21 cellular contexts compared by ENCODE assay signal in the genomic region with DNA sequence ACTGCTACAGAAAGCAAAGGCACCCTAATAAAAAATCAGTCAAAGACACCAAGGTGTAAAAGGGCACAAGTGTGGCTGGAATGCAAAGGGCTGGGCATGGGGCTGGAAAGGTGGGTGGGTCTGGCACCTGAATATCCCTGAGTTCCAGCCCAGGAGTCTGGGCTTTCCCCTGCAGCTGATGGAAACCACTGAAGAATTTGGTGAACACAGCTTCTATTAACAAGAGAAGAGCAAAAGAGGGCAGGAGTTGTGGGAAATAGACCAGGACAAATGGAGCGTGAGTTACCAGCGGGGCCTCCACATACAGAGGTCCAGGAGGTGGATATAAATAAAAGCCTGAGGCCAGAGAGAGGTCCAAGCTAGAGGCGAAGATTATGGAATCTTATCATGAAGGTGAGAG.
"Had no signal": no experiment of that assay in that cellular context is flagged by ENCODE, and none has a peak within 500 bp of the region (broad histone marks: within the 10 kb centered on the region; RNA-seq: fewer than 3 reads in every experiment).

No MANE protein-coding gene starts in this region.

- H3K36me3 Mint-ChIP-seq: activated CD4-positive, alpha-beta memory T cell treated with anti-CD3 and anti-CD28 coated beads for 36 hours; activated naive CD8-positive, alpha-beta T cell treated with anti-CD3 and anti-CD28 coated beads for 36 hours; T-cell had no signal

- H3K4me3 ChIP-seq: cardiac muscle cell, K562, SK-N-MC had no signal

- H3K9me3 Mint-ChIP-seq: activated CD4-positive, alpha-beta memory T cell treated with anti-CD3 and anti-CD28 coated beads for 36 hours; activated CD4-positive, alpha-beta T cell treated with anti-CD3 and anti-CD28 coated beads, Interleukin-2, amount 10 ng/mL, durations not matched to agents 7 days and 5 days; activated naive CD4-positive, alpha-beta T cell treated with anti-CD3 and anti-CD28 coated beads for 36 hours; activated naive CD8-positive, alpha-beta T cell treated with anti-CD3 and anti-CD28 coated beads for 36 hours; T-cell had no signal

- ATAC-seq: K562, T-cell had no signal

- H3K36me3 ChIP-seq: brain microvascular endothelial cell, cardiac muscle cell had no signal

- H3K27ac Mint-ChIP-seq: activated CD4-positive, alpha-beta memory T cell treated with anti-CD3 and anti-CD28 coated beads for 36 hours; activated CD4-positive, alpha-beta T cell treated with anti-CD3 and anti-CD28 coated beads, Interleukin-2, amount 10 ng/mL, durations not matched to agents 7 days and 5 days; activated naive CD4-positive, alpha-beta T cell treated with anti-CD3 and anti-CD28 coated beads for 36 hours; activated naive CD8-positive, alpha-beta T cell treated with anti-CD3 and anti-CD28 coated beads for 36 hours; T-cell had no signal

- H3K4me3 Mint-ChIP-seq: activated CD4-positive, alpha-beta memory T cell treated with anti-CD3 and anti-CD28 coated beads for 36 hours; activated CD4-positive, alpha-beta T cell treated with anti-CD3 and anti-CD28 coated beads, Interleukin-2, amount 10 ng/mL, durations not matched to agents 7 days and 5 days; activated naive CD4-positive, alpha-beta T cell treated with anti-CD3 and anti-CD28 coated beads for 36 hours; activated naive CD8-positive, alpha-beta T cell treated with anti-CD3 and anti-CD28 coated beads for 36 hours; T-cell had no signal

- DNase-seq: activated CD4-positive, alpha-beta memory T cell treated with anti-CD3 and anti-CD28 coated beads for 36 hours; activated CD4-positive, alpha-beta T cell treated with anti-CD3 and anti-CD28 coated beads, Interleukin-2, amount 10 ng/mL, durations not matched to agents 7 days and 5 days; activated CD4-positive, CD25-positive, alpha-beta regulatory T cell; activated naive CD4-positive, alpha-beta T cell treated with anti-CD3 and anti-CD28 coated beads for 36 hours; activated naive CD8-positive, alpha-beta T cell treated with anti-CD3 and anti-CD28 coated beads for 36 hours; brain microvascular endothelial cell; Karpas-422; NCI-H146; NCI-H187 treated with DMSO at 0.1 percent for 48 hours; NCI-H2081 treated with DMSO at 0.1 percent for 48 hours; NCI-H446; NCI-H524; T-cell; T-helper 2 cell; T1000 had no signal

- H3K27me3 ChIP-seq: brain microvascular endothelial cell, cardiac muscle cell had no signal

- FAIRE-seq: K562, RCC 7860, TTC549 had no signal

- H3K4me1 Mint-ChIP-seq: activated CD4-positive, alpha-beta T cell treated with anti-CD3 and anti-CD28 coated beads, Interleukin-2, amount 10 ng/mL, durations not matched to agents 7 days and 5 days; activated naive CD8-positive, alpha-beta T cell treated with anti-CD3 and anti-CD28 coated beads for 36 hours; T-cell had no signal

- H3K27ac ChIP-seq: brain microvascular endothelial cell, SK-N-MC, VCaP had no signal
